ENCODE assay signal across 16 cellular contexts in genomic region chr3:187208159-187208558, GRCh38. TPM values are rescaled to one million over a fixed set of nuclear protein-coding genes. Genes with fewer than 3 reads are reported as not detected.
DNase-seq lines count a peak whose midpoint lies in the region; ATAC-seq, FAIRE-seq and TF ChIP-seq lines count a peak whose summit lies in the region.
"Had no signal": no experiment of that assay in that cellular context is flagged by ENCODE, and none has a peak within 500 bp of the region (broad histone marks: within the 10 kb centered on the region; RNA-seq: fewer than 3 reads in every experiment).

No MANE protein-coding gene starts in this region.

- H3K27ac ChIP-seq in astrocyte (ENCODE audit: low read depth, low read length) (peak overlapping the region; percentile 14), OCI-LY7 (ENCODE audit: low read depth, low read length, poor library complexity, severe bottlenecking) (no peak overlapping the region)
- H3K27ac ChIP-seq: KMS-11 had no signal

- ATAC-seq in HG02884 (IDR thresholded peaks at IDR 0.05; ENCODE audit: unreplicated experiment): no peak
- ATAC-seq: activated naive CD4-positive, alpha-beta T cell treated with anti-CD3 and anti-CD28 coated beads, Interleukin-2, amount 50 U/mL, for 72 hours had no signal

- H3K9me3 ChIP-seq in HAP-1: peaks cover 14% of the 10 kb centered on the region
- peaks cover 9% of the 10 kb centered on the region for H3K9me3 ChIP-seq in astrocyte (ENCODE audit: insufficient read depth, low read depth, low read length)
- H3K9me3 ChIP-seq in OCI-LY7 (ENCODE audit: low read length): no peaks in the 10 kb centered on the region
- H3K9me3 ChIP-seq: heart left ventricle had no signal

- H3K79me2 ChIP-seq in astrocyte (ENCODE audit: insufficient read depth, low read length) (no peaks in the 10 kb centered on the region), OCI-LY7 (ENCODE audit: insufficient read depth, low read depth, low read length) (no peaks in the 10 kb centered on the region)

- peaks cover 16% of the 10 kb centered on the region for H3K9me3 Mint-ChIP-seq in astrocyte (ENCODE audit: unreplicated experiment)
- H3K9me3 Mint-ChIP-seq: activated naive CD4-positive, alpha-beta T cell treated with anti-CD3 and anti-CD28 coated beads, Interleukin-2, amount 50 U/mL, for 72 hours had no signal

- H3K9ac ChIP-seq in astrocyte (ENCODE audit: low read length): no peak overlapping the region
- H3K9ac ChIP-seq: KMS-11 had no signal

- H3K4me1 Mint-ChIP-seq in astrocyte (ENCODE audit: low read depth, unreplicated experiment): peaks cover 9% of the 10 kb centered on the region

- in situ Hi-C loops in HAP-1 (cut with MboI; ENCODE audit: low sequenced_read_pairs): no loop called here

- H2AFZ ChIP-seq in astrocyte (ENCODE audit: low read depth, low read length) (no peak overlapping the region), OCI-LY7 (ENCODE audit: low read length) (no peak overlapping the region)

- no peaks in the 10 kb centered on the region for H3K9me2 ChIP-seq in OCI-LY7 (ENCODE audit: insufficient read depth, low read length)

- H3K27me3 ChIP-seq in HAP-1 (ENCODE audit: low read depth) (no peaks in the 10 kb centered on the region), astrocyte (ENCODE audit: insufficient read depth, low read length) (no peaks in the 10 kb centered on the region)
- H3K27me3 ChIP-seq: heart left ventricle had no signal

- H3K4me1 ChIP-seq in HAP-1 (no peaks in the 10 kb centered on the region), astrocyte (ENCODE audit: insufficient read depth, low read length) (peaks cover 19% of the 10 kb centered on the region), OCI-LY7 (ENCODE audit: insufficient read depth, low read length, poor library complexity, severe bottlenecking) (no peaks in the 10 kb centered on the region)

- peaks cover 2% of the 10 kb centered on the region for H3K36me3 Mint-ChIP-seq in astrocyte (ENCODE audit: low read depth, unreplicated experiment)
- H3K36me3 Mint-ChIP-seq: activated naive CD4-positive, alpha-beta T cell treated with anti-CD3 and anti-CD28 coated beads, Interleukin-2, amount 50 U/mL, for 72 hours had no signal

- DNase-seq in A172 (ENCODE audit: low spot score): peak; percentile 82
- peak; percentile 12 to 28 for DNase-seq in HAP-1 (ENCODE audit: low spot score in 2 of 2)
- peak; percentile 83 for DNase-seq in astrocyte (ENCODE audit: low read depth)
- DNase-seq in iris pigment epithelial cell (ENCODE audit: low read depth): peak; percentile 47
- no peak for DNase-seq in NCI-H187 (lab: John Stamatoyannopoulos, UW)
- no peak for DNase-seq in OCI-LY7 (ENCODE audit: low spot score)
- no peak for DNase-seq in NCI-H146 treated with DMSO at 0.1 percent for 48 hours (lab: John Stamatoyannopoulos, UW; ENCODE audit: unreplicated experiment)
- DNase-seq: GDM1, heart left ventricle, NCI-H510A, SHP77 had no signal

- intact Hi-C loops in OCI-LY7 (cut with micrococcal nuclease; ENCODE audit: unreplicated experiment): no loop called here

- CTCF ChIA-PET in OCI-LY7 (lab: Charles Lee; ENCODE audit: unreplicated experiment): no interaction called here

- H4K20me1 ChIP-seq in astrocyte (ENCODE audit: insufficient read depth, low read length) (no peaks in the 10 kb centered on the region), OCI-LY7 (ENCODE audit: insufficient read depth, low read length) (no peaks in the 10 kb centered on the region)

- H3K4me3 Mint-ChIP-seq in astrocyte (ENCODE audit: unreplicated experiment): no peak overlapping the region

- H3K4me2 ChIP-seq in astrocyte (ENCODE audit: low read length) (peak overlapping the region; percentile 16), OCI-LY7 (ENCODE audit: low read length) (no peak overlapping the region)
- H3K4me2 ChIP-seq: KMS-11 had no signal

- peak; percentile 92 for FAIRE-seq in astrocyte (lab: Jason Lieb, UNC)

- H3K36me3 ChIP-seq in HAP-1 (replicated peaks): no peaks in the 10 kb centered on the region
- H3K36me3 ChIP-seq in astrocyte (ENCODE audit: insufficient read depth, low read length): no peaks in the 10 kb centered on the region
- no peaks in the 10 kb centered on the region for H3K36me3 ChIP-seq in OCI-LY7 (ENCODE audit: insufficient read depth, low read length)
- H3K36me3 ChIP-seq: heart left ventricle had no signal

- peaks cover 13% of the 10 kb centered on the region for H3K27me3 Mint-ChIP-seq in astrocyte (ENCODE audit: low read depth, unreplicated experiment)

- POLR2A ChIA-PET in OCI-LY7 (lab: Charles Lee): no interaction called here

- H3K27ac Mint-ChIP-seq in astrocyte (ENCODE audit: unreplicated experiment): no peak overlapping the region
- H3K27ac Mint-ChIP-seq: activated naive CD4-positive, alpha-beta T cell treated with anti-CD3 and anti-CD28 coated beads, Interleukin-2, amount 50 U/mL, for 72 hours had no signal

- H3K4me3 ChIP-seq in HAP-1 (no peak overlapping the region), astrocyte (ENCODE audit: insufficient read depth, low read depth, low read length) (no peak overlapping the region), OCI-LY7 (ENCODE audit: low read depth, low read length, poor library complexity, severe bottlenecking) (no peak overlapping the region)
- H3K4me3 ChIP-seq: heart left ventricle had no signal

- no peak for TF ChIP-seq CTCF in astrocyte (IDR thresholded peaks at IDR 0.05; ENCODE audit: insufficient read depth, low read depth, low read length)
- no peak for TF ChIP-seq CTCF in OCI-LY7 (conservative IDR thresholded peaks at IDR 0.05; ENCODE audit: low read length)

- BruUV-seq in OCI-LY7 (replicated peaks; lab: Mats Ljungman, UMichigan): no TSS peak

RNA-seq across cellular contexts. Expression of gene RTP1, which starts 10.9 kb away (rescaled TPM):
- total RNA-seq in A172 (2014; rRNA removed; shearing (Covaris generic)): not detected in 2 replicates
- total RNA-seq in astrocyte (not detected in 2 replicates), OCI-LY7 (2022) (not detected in 2 replicates)
- not detected in 2 replicates for total RNA-seq in OCI-LY7 (2014; rRNA removed; shearing (Covaris generic))
- total RNA-seq: activated CD8-positive, alpha-beta memory T cell treated with anti-CD3 and anti-CD28 coated beads for 36 hours; activated naive CD4-positive, alpha-beta T cell treated with anti-CD3 and anti-CD28 coated beads, Interleukin-2, amount 50 U/mL, for 72 hours; lung microvascular endothelial cell had no signal

Comparison
In these comparisons a context has a peak if more than half of its experiments do, and no peak if none do; other contexts are left out.
1. DNase-seq: peak in A172 (single experiment), HAP-1 (2 of 2), astrocyte (single experiment) and iris pigment epithelial cell (single experiment); none in NCI-H187 (0 of 2), OCI-LY7 (single experiment) and NCI-H146 treated with DMSO at 0.1 percent for 48 hours (single experiment).